Comparison of ENCODE assay signal across 1 cellular context in genomic region chr19:6533746-6534418, GRCh38.
TF ChIP-seq lines count a peak whose summit lies in the region.

No MANE protein-coding gene starts in this region.

TF ChIP-seq in WTC11, 78 proteins besides CTCF, POLR2A, EP300 and RAD21 (continued from another document):
- TF ChIP-seq ZNF512 (CRISPR knock-in tag; IDR thresholded peaks at IDR 0.05; ENCODE audit: borderline replicate concordance): no peak
- no peak for TF ChIP-seq ATF2 (CRISPR knock-in tag; IDR thresholded peaks at IDR 0.05; ENCODE audit: borderline replicate concordance, low read depth)
- no peak for TF ChIP-seq CREM (CRISPR knock-in tag; IDR thresholded peaks at IDR 0.05)
- TF ChIP-seq NFE2L1 (CRISPR knock-in tag; IDR thresholded peaks at IDR 0.05): no peak
- no peak for TF ChIP-seq NFYB (CRISPR knock-in tag; conservative IDR thresholded peaks at IDR 0.05; ENCODE audit: low read depth)
- TF ChIP-seq AR (CRISPR knock-in tag; IDR thresholded peaks at IDR 0.05): no peak
- no peak for TF ChIP-seq ZNF138 (CRISPR knock-in tag; conservative IDR thresholded peaks at IDR 0.05)
- no peak for TF ChIP-seq E2F4 (CRISPR knock-in tag; IDR thresholded peaks at IDR 0.05; ENCODE audit: borderline replicate concordance, low read depth)
- no peak for TF ChIP-seq NFATC4 (CRISPR knock-in tag; IDR thresholded peaks at IDR 0.05)
- TF ChIP-seq EMX1 (CRISPR knock-in tag; IDR thresholded peaks at IDR 0.05): no peak
- TF ChIP-seq OVOL2 (CRISPR knock-in tag; IDR thresholded peaks at IDR 0.05; ENCODE audit: borderline replicate concordance): no peak
- TF ChIP-seq JAZF1 (CRISPR knock-in tag; IDR thresholded peaks at IDR 0.05): no peak
- no peak for TF ChIP-seq FOXK1 (CRISPR knock-in tag; IDR thresholded peaks at IDR 0.05)
- no peak for TF ChIP-seq TEAD4 (CRISPR knock-in tag; IDR thresholded peaks at IDR 0.05)
- no peak for TF ChIP-seq GRHL2 (CRISPR knock-in tag; IDR thresholded peaks at IDR 0.05; ENCODE audit: insufficient replicate concordance, severe bottlenecking)
- TF ChIP-seq PRDM15 (CRISPR knock-in tag; IDR thresholded peaks at IDR 0.05): no peak
- TF ChIP-seq E2F5 (CRISPR knock-in tag; IDR thresholded peaks at IDR 0.05): no peak
